In the genomic region with DNA sequence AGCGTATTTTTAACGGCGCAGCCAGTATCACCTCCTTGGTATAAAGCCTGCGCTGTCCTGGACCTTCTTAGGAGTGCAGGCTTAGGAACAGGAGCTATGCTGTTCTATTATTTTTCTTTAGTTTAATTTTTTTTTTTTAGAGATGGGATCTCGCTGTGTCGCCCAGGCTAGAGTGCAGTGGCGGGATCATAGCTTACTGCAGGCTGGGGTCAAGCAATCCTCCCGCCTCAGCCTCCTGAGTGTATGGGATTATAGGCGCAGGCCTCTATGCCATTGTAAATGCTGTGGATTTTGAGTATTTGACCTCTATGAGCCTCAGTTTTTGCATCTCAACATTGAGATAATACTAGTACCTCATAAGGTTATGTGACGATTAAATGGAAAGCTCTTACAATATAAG, we compare ENCODE assay signal across 9 cellular contexts. TPM values are rescaled to one million over a fixed set of nuclear protein-coding genes. Genes with fewer than 3 reads are reported as not detected.
DNase-seq lines count a peak whose midpoint lies in the region; ATAC-seq, FAIRE-seq and TF ChIP-seq lines count a peak whose summit lies in the region.
"Had no signal": no experiment of that assay in that cellular context is flagged by ENCODE, and none has a peak within 500 bp of the region (broad histone marks: within the 10 kb centered on the region; RNA-seq: fewer than 3 reads in every experiment).

No MANE protein-coding gene starts in this region.

- peaks cover 12 to 15% of the 10 kb centered on the region in 2 donors for H3K9me3 Mint-ChIP-seq in activated T-cell treated with anti-CD3 and anti-CD28 coated beads, Interleukin-2, amount 50 U/mL, for 72 hours

- CTCF ChIA-PET in K562 (lab: Yijun Ruan, JAX; ENCODE audit: low intra/inter-chr PET ratio), result no interaction called here

- WGBS in K562 (ENCODE audit: insufficient coverage, low coverage, missing lambda C conversion rate), result 15% methylated on average over 10 of the region's 10 CpGs
- 44 to 61% methylated on average over 10 of the region's 10 CpGs for WGBS in lung, 2 donors
- 51 to 60% methylated on average over 10 of the region's 10 CpGs for WGBS in tibial nerve, 2 donors

- peak overlapping the region; percentile 89 to 95 for H3K4me3 Mint-ChIP-seq in activated T-cell treated with anti-CD3 and anti-CD28 coated beads, Interleukin-2, amount 50 U/mL, for 72 hours

- H3K36me3 Mint-ChIP-seq in activated T-cell treated with anti-CD3 and anti-CD28 coated beads, Interleukin-2, amount 50 U/mL, for 72 hours (ENCODE audit: insufficient read depth in 2 of 2), result peaks cover 14 to 30% of the 10 kb centered on the region in 2 donors

- peaks cover 11% of the 10 kb centered on the region for H3K27me3 Mint-ChIP-seq in activated T-cell treated with anti-CD3 and anti-CD28 coated beads, Interleukin-2, amount 50 U/mL, for 72 hours (ENCODE audit: low read depth)

- H3K4me1 ChIP-seq in K562 (replicated peaks in 1 of 2; ENCODE audit: control insufficient read depth in 2 of 2, insufficient read depth in 2 of 2, low read length in 2 of 2) (peaks cover 4 to 9% of the 10 kb centered on the region in 2 experiments; a peak in 3 of 5 replicates), lung (ENCODE audit: control insufficient read depth in 2 of 2, insufficient read depth in 2 of 2, low read length in 2 of 2) (peaks cover 6 to 8% of the 10 kb centered on the region in 2 donors), tibial nerve (peaks cover 0 to 38% (median 10%) of the 10 kb centered on the region in 4 donors)

- intact Hi-C loops in K562 (cut with micrococcal nuclease), result loop anchor here (2.0 kb wide), 1 partner anchor 152 kb away; a partner anchor contains a TSS

- H3K27ac ChIP-seq in K562 (ENCODE audit: extremely low read depth, low read depth, low read length), result peak overlapping the region; percentile 100
- peak overlapping the region; percentile 98 to 100 for H3K27ac ChIP-seq in lung (ENCODE audit: low read depth in 1 of 2, low read length in 1 of 2)
- H3K27ac ChIP-seq in tibial nerve, result peak overlapping the region; percentile 95 to 98 (median 96)

- peaks cover 22% of the 10 kb centered on the region for H3K79me2 ChIP-seq in K562 (ENCODE audit: control insufficient read depth, insufficient read depth, low read length)

- peak overlapping the region; percentile 92 for H3K27ac Mint-ChIP-seq in activated T-cell treated with anti-CD3 and anti-CD28 coated beads, Interleukin-2, amount 50 U/mL, for 72 hours

- no peaks in the 10 kb centered on the region for H3K9me1 ChIP-seq in K562 (ENCODE audit: control insufficient read depth, insufficient read depth, low read length)

- H3K27me3 ChIP-seq in K562 (ENCODE audit: control insufficient read depth in 2 of 2, insufficient read depth in 2 of 2, low read length in 2 of 2) (no peaks in the 10 kb centered on the region; a peak in 1 of 5 replicates), lung (ENCODE audit: control insufficient read depth, insufficient read depth) (no peaks in the 10 kb centered on the region), tibial nerve (no peaks in the 10 kb centered on the region)

- FAIRE-seq in K562 (lab: Jason Lieb, UNC), result no peak

- H3K9ac ChIP-seq in K562 (ENCODE audit: insufficient read depth in 1 of 2, low read depth in 2 of 2, low read length in 2 of 2), result peak overlapping the region; percentile 98 to 100

- no peak for TF ChIP-seq EP300 in K562 (IDR thresholded peaks at IDR 0.05; ENCODE audit: low read length)
- TF ChIP-seq EP300 in tibial nerve (IDR thresholded peaks at IDR 0.05), result no peak

- ATAC-seq in activated T-cell treated with anti-CD3 and anti-CD28 coated beads, Interleukin-2, amount 50 U/mL, for 72 hours (replicated peaks in 1 of 2), result no peak
- ATAC-seq in K562, result peak; percentile 35
- ATAC-seq in lung (ENCODE audit: insufficient read depth, low FRiP score), result no peak

- no peaks in the 10 kb centered on the region for H4K20me1 ChIP-seq in K562 (replicated peaks; ENCODE audit: control insufficient read depth, insufficient read depth, low read length)

- BruUV-seq in K562 (replicated peaks; lab: Mats Ljungman, UMichigan), result no TSS peak

- H3K36me3 ChIP-seq in K562 (ENCODE audit: control insufficient read depth, insufficient read depth, low read length), result no peaks in the 10 kb centered on the region; the same call in 2 of the 3 replicates
- H3K36me3 ChIP-seq in lung (ENCODE audit: control insufficient read depth in 2 of 2, insufficient read depth in 2 of 2, low read length in 2 of 2), result no peaks in the 10 kb centered on the region
- H3K36me3 ChIP-seq in tibial nerve, result peaks cover 0 to 18% (median 0%) of the 10 kb centered on the region in 3 donors
- H3K36me3 ChIP-seq: SJSA1 had no signal

- no peaks in the 10 kb centered on the region for H3K9me3 ChIP-seq in K562 (replicated peaks; ENCODE audit: control insufficient read depth, insufficient read depth, low read depth, low read length)
- H3K9me3 ChIP-seq in lung (ENCODE audit: control insufficient read depth in 2 of 2, insufficient read depth in 1 of 2, low read length in 1 of 2), result peaks cover 0 to 5% of the 10 kb centered on the region in 2 donors
- peaks cover 0 to 20% (median 0%) of the 10 kb centered on the region in 4 donors for H3K9me3 ChIP-seq in tibial nerve
- H3K9me3 ChIP-seq: SJSA1 had no signal

- DNase-seq in activated T-cell treated with anti-CD3 and anti-CD28 coated beads, Interleukin-2, amount 50 U/mL, for 72 hours, result no peak
- DNase-seq in activated T-cell treated with anti-CD3 and anti-CD28 coated beads for 4 hours (no peak), K562 (ENCODE audit: extremely low read depth in 1 of 4, low spot score in 3 of 4) (no peak), lung (ENCODE audit: low spot score) (no peak), tibial nerve (ENCODE audit: low spot score in 2 of 2) (no peak), NCI-H146 treated with DMSO at 0.1 percent for 48 hours (lab: John Stamatoyannopoulos, UW; ENCODE audit: unreplicated experiment) (no peak), medulla oblongata (ENCODE audit: extremely low spot score) (no peak), KG1 (lab: John Stamatoyannopoulos, UW) (no peak)

- no peak for TF ChIP-seq CTCF in K562 (IDR thresholded peaks at IDR 0.05 in 2 of 3, conservative IDR thresholded peaks at IDR 0.05 in 1 of 3; ENCODE audit: insufficient read depth in 2 of 3, low read depth in 1 of 3, low read length in 3 of 3)
- TF ChIP-seq CTCF in lung (IDR thresholded peaks at IDR 0.05; ENCODE audit: control extremely low read depth, extremely low read depth), result no peak
- TF ChIP-seq CTCF in tibial nerve (IDR thresholded peaks at IDR 0.05), result no peak

- in situ Hi-C loops in K562 (cut with MboI), result no loop called here

- POLR2A ChIA-PET in K562 (lab: Yijun Ruan, JAX), result interaction anchor here (0.6 to 2.1 kb wide), 13 partner anchors 9 to 256 kb away, joined by 3 to 8 read pairs (median 4); no protein-coding TSS in a partner anchor

- H3K4me2 ChIP-seq in K562 (ENCODE audit: insufficient read depth, low read length), result peak overlapping the region; percentile 99

- TF ChIP-seq POLR2A in K562 (conservative IDR thresholded peaks at IDR 0.05) (no peak), tibial nerve (IDR thresholded peaks at IDR 0.05) (no peak)

- peaks cover 40% of the 10 kb centered on the region for H3K4me1 Mint-ChIP-seq in activated T-cell treated with anti-CD3 and anti-CD28 coated beads, Interleukin-2, amount 50 U/mL, for 72 hours (ENCODE audit: low read depth)

- H2AFZ ChIP-seq in K562 (ENCODE audit: low read depth, low read length), result peak overlapping the region; percentile 93

- H3K4me3 ChIP-seq in K562 (peak overlapping the region; percentile 73), lung (peak overlapping the region; percentile 76), tibial nerve (peak overlapping the region; percentile 74 to 88 (median 80))

- no peak for TF ChIP-seq RAD21 in K562 (CRISPR knock-in tag; conservative IDR thresholded peaks at IDR 0.05 in 1 of 2, IDR thresholded peaks at IDR 0.05 in 1 of 2)

RNA-seq across cellular contexts. Expression of a gene that starts 4.1 kb away (rescaled TPM):
- total RNA-seq in activated T-cell treated with anti-CD3 and anti-CD28 coated beads, Interleukin-2, amount 50 U/mL, for 72 hours, result not detected
- not detected in 2 replicates for total RNA-seq in K562 (2011; cell fraction: chromatin; rRNA removed; ENCODE audit: low replicate concordance)
- 0.33 TPM in 1 of 2 replicates, not detected in the other for total RNA-seq in K562 (2011; cell fraction: nucleolus; rRNA removed)
- total RNA-seq in K562 (2011; cell fraction: nucleoplasm; rRNA removed), result not detected in 2 replicates
- total RNA-seq in K562 (2014; rRNA removed) (not detected in 2 replicates), K562 (2014; rRNA removed; fragmentation: Illumina TruSeq; extraction: Trizol) (not detected in 2 replicates), K562 (2015; rRNA removed; fragmentation: Illumina TruSeq; extraction: Trizol) (not detected in 2 replicates), K562 (2021) (not detected in 2 replicates), lung (not detected), tibial nerve (not detected)
- polyA plus RNA-seq in K562 (2011; rRNA removed) (not detected in 2 replicates), K562 (2014; fragmentation: Illumina TruSeq; extraction: Trizol) (not detected in 2 replicates), K562 (2014; fragmentation: Nextera tagmentation; extraction: Ambion mirVana) (not detected), K562 (2014; rRNA removed) (not detected in 2 replicates), lung (not detected)
- polyA plus RNA-seq in K562 (2011; cell fraction: cytosol; rRNA removed), result not detected in 2 replicates
- not detected in 2 replicates for polyA plus RNA-seq in K562 (2011; cell fraction: nucleus; rRNA removed)
- polyA plus RNA-seq in K562 (2012), result 0.21 and 0.76 TPM in 2 replicates
- not detected in 2 replicates for polyA minus RNA-seq in K562 (2011; rRNA and poly(A)+ RNA removed)
- not detected in 2 replicates for polyA minus RNA-seq in K562 (2011; cell fraction: cytosol; rRNA and poly(A)+ RNA removed)
- polyA minus RNA-seq in K562 (2011; cell fraction: nucleus; rRNA and poly(A)+ RNA removed), result not detected in 2 replicates
- total RNA-seq: SJSA1 had no signal

RNA-seq across cellular contexts. Expression of a gene that starts 15.5 kb away (rescaled TPM):
- under 1 TPM; 0.17 to 0.32 TPM for total RNA-seq in activated T-cell treated with anti-CD3 and anti-CD28 coated beads, Interleukin-2, amount 50 U/mL, for 72 hours
- not detected in 2 replicates for total RNA-seq in K562 (2011; cell fraction: chromatin; rRNA removed; ENCODE audit: low replicate concordance)
- total RNA-seq in K562 (2011; cell fraction: nucleolus; rRNA removed), result not detected in 2 replicates
- not detected in 2 replicates for total RNA-seq in K562 (2011; cell fraction: nucleoplasm; rRNA removed)
- total RNA-seq in K562 (2014; rRNA removed) (0.04 TPM in 1 of 2 replicates, not detected in the other), K562 (2014; rRNA removed; fragmentation: Illumina TruSeq; extraction: Trizol) (not detected in 2 replicates), K562 (2015; rRNA removed; fragmentation: Illumina TruSeq; extraction: Trizol) (not detected in 2 replicates), K562 (2021) (0.09 and 0.18 TPM in 2 replicates), lung (1 to 10 TPM in 1 of 2 donors, under 1 TPM in 1; 0.51 to 3.0 TPM), tibial nerve (1 to 10 TPM; 2.1 to 4.3 (median 2.9) TPM)
- polyA plus RNA-seq in K562 (2011; rRNA removed) (not detected in 2 replicates), K562 (2014; fragmentation: Illumina TruSeq; extraction: Trizol) (not detected in 2 replicates), K562 (2014; fragmentation: Nextera tagmentation; extraction: Ambion mirVana) (not detected), K562 (2014; rRNA removed) (not detected in 2 replicates), lung (1 to 10 TPM in 1 of 2 donors, under 1 TPM in 1; 0.63 to 1.4 TPM)
- not detected in 2 replicates for polyA plus RNA-seq in K562 (2011; cell fraction: cytosol; rRNA removed)
- polyA plus RNA-seq in K562 (2011; cell fraction: nucleus; rRNA removed), result not detected in 2 replicates
- polyA plus RNA-seq in K562 (2012), result 0.03 and 0.17 TPM in 2 replicates
- polyA minus RNA-seq in K562 (2011; rRNA and poly(A)+ RNA removed), result not detected in 2 replicates
- not detected in 2 replicates for polyA minus RNA-seq in K562 (2011; cell fraction: cytosol; rRNA and poly(A)+ RNA removed)
- not detected in 2 replicates for polyA minus RNA-seq in K562 (2011; cell fraction: nucleus; rRNA and poly(A)+ RNA removed)

RNA-seq across cellular contexts. Expression of a gene that starts 41.7 kb away (rescaled TPM):
- total RNA-seq in activated T-cell treated with anti-CD3 and anti-CD28 coated beads, Interleukin-2, amount 50 U/mL, for 72 hours, result 10 to 100 TPM; 52.3 to 61.8 TPM
- total RNA-seq in K562 (2011; cell fraction: chromatin; rRNA removed; ENCODE audit: low replicate concordance), result 29.0 and 38.0 TPM in 2 replicates
- 15.8 and 18.7 TPM in 2 replicates for total RNA-seq in K562 (2011; cell fraction: nucleolus; rRNA removed)
- 25.8 and 32.9 TPM in 2 replicates for total RNA-seq in K562 (2011; cell fraction: nucleoplasm; rRNA removed)
- total RNA-seq in K562 (2014; rRNA removed), result 13.3 and 24.2 TPM in 2 replicates
- total RNA-seq in K562 (2014; rRNA removed; fragmentation: Illumina TruSeq; extraction: Trizol), result 19.6 and 30.6 TPM in 2 replicates
- total RNA-seq in K562 (2015; rRNA removed; fragmentation: Illumina TruSeq; extraction: Trizol), result 18.9 and 21.2 TPM in 2 replicates
- total RNA-seq in K562 (2021), result 18.6 and 21.6 TPM in 2 replicates
- 25.1 and 26.2 TPM in 2 replicates for polyA plus RNA-seq in K562 (2011; rRNA removed)
- 19.1 and 23.0 TPM in 2 replicates for polyA plus RNA-seq in K562 (2011; cell fraction: cytosol; rRNA removed)
- polyA plus RNA-seq in K562 (2011; cell fraction: nucleus; rRNA removed), result 13.0 and 17.0 TPM in 2 replicates
- polyA plus RNA-seq in K562 (2012), result 17.3 and 20.3 TPM in 2 replicates
- 19.8 and 21.0 TPM in 2 replicates for polyA plus RNA-seq in K562 (2014; fragmentation: Illumina TruSeq; extraction: Trizol)
- 10 to 100 TPM; 20.0 to 29.0 TPM for polyA plus RNA-seq in K562 (2014; fragmentation: Nextera tagmentation; extraction: Ambion mirVana)
- polyA plus RNA-seq in K562 (2014; rRNA removed), result 15.8 and 24.4 TPM in 2 replicates
- polyA minus RNA-seq in K562 (2011; rRNA and poly(A)+ RNA removed), result 21.1 and 22.8 TPM in 2 replicates
- polyA minus RNA-seq in K562 (2011; cell fraction: cytosol; rRNA and poly(A)+ RNA removed), result 10.3 and 18.6 TPM in 2 replicates
- 10.5 and 11.2 TPM in 2 replicates for polyA minus RNA-seq in K562 (2011; cell fraction: nucleus; rRNA and poly(A)+ RNA removed)
- total RNA-seq in lung, result 10 to 100 TPM; 34.4 to 55.1 TPM
- 10 to 100 TPM; 12.0 to 19.3 TPM for polyA plus RNA-seq in lung
- total RNA-seq in tibial nerve, result 10 to 100 TPM; 25.1 to 40.2 (median 28.2) TPM
